In the genomic region with DNA sequence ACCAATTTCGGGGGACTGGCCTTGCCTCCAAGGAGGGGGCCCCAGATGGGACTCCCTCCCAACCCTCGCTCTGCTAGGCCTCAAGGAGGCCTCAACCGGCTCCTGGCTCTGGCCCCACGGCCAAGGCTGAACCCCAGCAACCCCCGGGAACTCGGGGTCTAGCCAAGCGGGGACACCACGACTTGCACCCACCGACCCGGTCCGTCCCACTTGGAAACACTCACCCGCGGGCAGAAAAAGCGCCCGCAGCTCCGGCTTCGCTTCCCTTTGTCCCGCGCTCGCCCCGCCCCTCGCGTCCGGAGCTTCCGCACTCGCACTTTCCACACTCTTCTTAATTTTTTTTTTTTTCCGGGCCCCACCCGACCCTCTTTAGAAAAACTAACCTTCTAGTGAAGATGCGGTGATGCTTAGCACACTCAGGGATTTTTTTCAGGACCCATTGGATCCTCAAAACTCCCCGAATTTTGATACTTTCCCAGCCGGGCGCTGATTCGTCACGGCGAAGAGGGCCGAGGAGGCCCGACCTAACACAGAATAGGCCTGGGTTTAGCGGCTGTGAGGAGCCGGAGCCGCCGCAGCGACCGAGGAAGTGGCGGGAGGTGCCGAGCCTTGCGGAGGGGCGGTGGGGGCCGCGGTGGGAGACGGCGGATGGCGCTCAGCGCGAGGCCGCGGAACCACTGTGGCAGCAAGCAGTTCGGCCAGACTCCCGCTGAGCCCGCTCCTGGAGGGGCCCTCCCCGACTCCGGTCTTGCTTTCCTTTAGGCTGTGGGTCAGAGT, we compare ENCODE assay signal across 8 cellular contexts. TPM values are rescaled to one million over a fixed set of nuclear protein-coding genes. Genes with fewer than 3 reads are reported as not detected.
DNase-seq lines count a peak whose midpoint lies in the region; ATAC-seq and TF ChIP-seq lines count a peak whose summit lies in the region.

A gene (minus strand): TSS at position 270 of the 777 bp plus-strand sequence. CDS start 2,016 bp downstream, outside the sequence.

- DNase-seq in AML-193 (lab: John Stamatoyannopoulos, UW) (peak; percentile 69 to 82), GM19240 (ENCODE audit: insufficient read length, low spot score) (peak; percentile 8), NOMO-1 treated with dmso at 0.1 percent for 144 hours (lab: John Stamatoyannopoulos, UW; ENCODE audit: unreplicated experiment) (peak; percentile 73), endodermal cell (peak; percentile 84), mesenteric fat pad (ENCODE audit: low spot score) (peak; percentile 91)
- DNase-seq in activated CD8-positive, alpha-beta memory T cell treated with anti-CD3 and anti-CD28 coated beads, Interleukin-2, amount 50 U/mL, for 1 hour (ENCODE audit: extremely low read depth) = peak; percentile 51
- peak; percentile 50 for DNase-seq in stimulated activated CD8-positive, alpha-beta memory T cell treated with anti-CD3 and anti-CD28 coated beads, Interleukin-12 subunit alpha, Interleukin-12 subunit beta, amount 100 ng/mL, for 4 hours (ENCODE audit: low read depth)

- no peak for TF ChIP-seq CTCF in endodermal cell (conservative IDR thresholded peaks at IDR 0.05)

- H3K9me3 ChIP-seq in endodermal cell (ENCODE audit: control insufficient read depth, low read length) = no peaks in the 10 kb centered on the region

- no peaks in the 10 kb centered on the region for H3K9me3 Mint-ChIP-seq in endodermal cell

- peak; percentile 54 for ATAC-seq in HG03571 (IDR thresholded peaks at IDR 0.05; ENCODE audit: unreplicated experiment)

- H3K36me3 Mint-ChIP-seq in endodermal cell (ENCODE audit: low read depth) = peaks cover 20% of the 10 kb centered on the region

- H3K36me3 ChIP-seq in endodermal cell (ENCODE audit: control insufficient read depth, insufficient read depth, low read length) = peaks cover 30% of the 10 kb centered on the region

- H3K4me3 Mint-ChIP-seq in endodermal cell = peak within 1 kb of the TSS; percentile 95

- H3K4me1 Mint-ChIP-seq in endodermal cell = peaks cover 39% of the 10 kb centered on the region

- H3K4me1 ChIP-seq in endodermal cell (ENCODE audit: control insufficient read depth, insufficient read depth, low read length) = peaks cover 3% of the 10 kb centered on the region

- H3K9ac ChIP-seq in endodermal cell (ENCODE audit: extremely low read depth, low read length, poor library complexity, severe bottlenecking) = peak within 1 kb of the TSS; percentile 97

- no peaks in the 10 kb centered on the region for H3K27me3 Mint-ChIP-seq in endodermal cell (ENCODE audit: insufficient read depth)

- 0% methylated on average over 22 to 61 of the region's 61 CpGs for WGBS in endodermal cell (ENCODE audit: insufficient coverage in 1 of 2, insufficient read length in 1 of 2), 2 experiments

- no peaks in the 10 kb centered on the region for H3K27me3 ChIP-seq in endodermal cell (ENCODE audit: control insufficient read depth, insufficient read depth, low read length, poor library complexity, severe bottlenecking)

- H3K27ac Mint-ChIP-seq in endodermal cell = peak within 1 kb of the TSS; percentile 99

- peak within 1 kb of the TSS; percentile 93 for H3K4me3 ChIP-seq in endodermal cell (ENCODE audit: low read length)

- peak within 1 kb of the TSS; percentile 99 for H3K27ac ChIP-seq in endodermal cell (ENCODE audit: low read depth, low read length)

RNA-seq across cellular contexts. Expression of the gene that starts here (rescaled TPM):
- 100 to 1,000 TPM; 156 to 191 TPM for total RNA-seq in endodermal cell
- polyA plus RNA-seq in endodermal cell (2013, experiment 1 of 2) = 234 TPM
- polyA plus RNA-seq in endodermal cell (2013, experiment 2 of 2) = 224 TPM
- total RNA-seq in mesenteric fat pad = 73.5 TPM

Comparison
In these comparisons a context has a peak if more than half of its experiments do, and no peak if none do; other contexts are left out.
1. Peak in every context shown above with its lines: DNase-seq, ATAC-seq, H3K4me3 ChIP-seq and H3K27ac ChIP-seq.
2. DNase-seq: peak in every context shown above with its lines; median percentile 91 in mesenteric fat pad; 84 in endodermal cell; 76 in AML-193; 73 in NOMO-1 treated with dmso at 0.1 percent for 144 hours; 51 in activated CD8-positive, alpha-beta memory T cell treated with anti-CD3 and anti-CD28 coated beads, Interleukin-2, amount 50 U/mL, for 1 hour; 50 in stimulated activated CD8-positive, alpha-beta memory T cell treated with anti-CD3 and anti-CD28 coated beads, Interleukin-12 subunit alpha, Interleukin-12 subunit beta, amount 100 ng/mL, for 4 hours; 8 in GM19240.